20 cellular contexts compared by ENCODE assay signal in genomic region chr11:20372081-20372480, GRCh38. TPM values are rescaled to one million over a fixed set of nuclear protein-coding genes. Genes with fewer than 3 reads are reported as not detected.
DNase-seq lines count a peak whose midpoint lies in the region; ATAC-seq, FAIRE-seq and TF ChIP-seq lines count a peak whose summit lies in the region.
"Had no signal": no experiment of that assay in that cellular context is flagged by ENCODE, and none has a peak within 500 bp of the region (broad histone marks: within the 10 kb centered on the region; RNA-seq: fewer than 3 reads in every experiment).

No MANE protein-coding gene starts in this region.

- H3K27ac ChIP-seq in HEK293 (ENCODE audit: extremely low read depth, low read depth, low read length) (no peak overlapping the region), K562 (ENCODE audit: extremely low read depth, low read depth, low read length) (peak overlapping the region; percentile 35; the same call in 2 of the 3 replicates)
- H3K27ac ChIP-seq: GM23248 had no signal

- H3K79me2 ChIP-seq in K562 (ENCODE audit: control insufficient read depth, insufficient read depth, low read length): peaks cover 7% of the 10 kb centered on the region; the same call in 2 of the 3 replicates

- no peak for FAIRE-seq in K562 (lab: Jason Lieb, UNC)
- FAIRE-seq: A204.1, GM12892, GM18507, HTR-8/SVneo had no signal

- H2AFZ ChIP-seq in K562 (ENCODE audit: low read depth, low read length): peak overlapping the region; percentile 45; the same call in 1 of the 2 replicates
- H2AFZ ChIP-seq: GM23248 had no signal

- in situ Hi-C loops in K562 (cut with MboI): no loop called here

- CTCF ChIA-PET in HEK293 (lab: Yijun Ruan, JAX): interaction anchor here (0.9 to 3.1 kb wide), 4 partner anchors 10 to 238 kb away, joined by 3 to 7 read pairs (median 4); no protein-coding TSS in a partner anchor
- CTCF ChIA-PET in K562 (lab: Yijun Ruan, JAX; ENCODE audit: low intra/inter-chr PET ratio): no interaction called here

- no peaks in the 10 kb centered on the region for H3K27me3 Mint-ChIP-seq in nephron progenitor cell (ENCODE audit: low read depth, poor library complexity)
- H3K27me3 Mint-ChIP-seq: CD4-positive, CD25-positive, alpha-beta regulatory T cell had no signal

- TF ChIP-seq POLR2A in K562 (conservative IDR thresholded peaks at IDR 0.05): no peak

- POLR2A ChIA-PET in HEK293 (lab: Yijun Ruan, JAX): no interaction called here
- POLR2A ChIA-PET in K562 (lab: Yijun Ruan, JAX): interaction anchor here (1.0 to 1.2 kb wide), 2 partner anchors 8 to 17 kb away, joined by 3 to 4 read pairs; no protein-coding TSS in a partner anchor

- H4K20me1 ChIP-seq in K562 (replicated peaks; ENCODE audit: control insufficient read depth, insufficient read depth, low read length): no peaks in the 10 kb centered on the region

- intact Hi-C loops in K562 (cut with micrococcal nuclease): no loop called here

- TF ChIP-seq RAD21 in K562 (CRISPR knock-in tag; conservative IDR thresholded peaks at IDR 0.05 in 1 of 2, IDR thresholded peaks at IDR 0.05 in 1 of 2): no peak

- peak; percentile 40 for DNase-seq in NCI-H82 (lab: John Stamatoyannopoulos, UW)
- DNase-seq in K562 (ENCODE audit: extremely low read depth in 1 of 4, low spot score in 3 of 4): no peak
- peak; percentile 33 for DNase-seq in nephron progenitor cell
- no peak for DNase-seq in mesenteric fat pad (ENCODE audit: low spot score)
- DNase-seq in COLO668 (lab: John Stamatoyannopoulos, UW; ENCODE audit: unreplicated experiment): no peak
- DNase-seq: ACHN; BE2C; C1 segment of cervical spinal cord; CD4-positive, CD25-positive, alpha-beta regulatory T cell; DMS153; DMS79; GDM1; GM23248; IMR-90 had no signal

- H3K4me3 Mint-ChIP-seq in nephron progenitor cell: no peak overlapping the region
- H3K4me3 Mint-ChIP-seq: CD4-positive, CD25-positive, alpha-beta regulatory T cell had no signal

- no peak overlapping the region for H3K9ac ChIP-seq in K562 (ENCODE audit: insufficient read depth in 1 of 2, low read depth in 2 of 2, low read length in 2 of 2)
- H3K9ac ChIP-seq: GM23248 had no signal

- BruUV-seq in K562 (replicated peaks; lab: Mats Ljungman, UMichigan): no TSS peak

- H3K9me3 ChIP-seq in HEK293 (ENCODE audit: control insufficient read depth, insufficient read depth, low read depth, low read length) (no peaks in the 10 kb centered on the region), K562 (replicated peaks; ENCODE audit: control insufficient read depth, insufficient read depth, low read depth, low read length) (no peaks in the 10 kb centered on the region)
- H3K9me3 ChIP-seq: BE2C, HAP-1 had no signal

- H3K9me3 Mint-ChIP-seq in nephron progenitor cell: peaks cover 3% of the 10 kb centered on the region
- H3K9me3 Mint-ChIP-seq: CD4-positive, CD25-positive, alpha-beta regulatory T cell had no signal

- peaks cover 58% of the 10 kb centered on the region for H3K4me1 Mint-ChIP-seq in nephron progenitor cell

- no peak for TF ChIP-seq EP300 in K562 (IDR thresholded peaks at IDR 0.05; ENCODE audit: low read length)

- WGBS in K562 (ENCODE audit: insufficient coverage, low coverage, missing lambda C conversion rate): 18% methylated on average over 5 of the region's 5 CpGs

- no peaks in the 10 kb centered on the region; the same call in 1 of the 2 replicates for H3K4me1 ChIP-seq in HEK293 (ENCODE audit: control insufficient read depth, insufficient read depth, low read length)
- H3K4me1 ChIP-seq in K562 (replicated peaks in 1 of 2; ENCODE audit: control insufficient read depth in 2 of 2, insufficient read depth in 2 of 2, low read length in 2 of 2): peaks cover 3 to 27% of the 10 kb centered on the region in 2 experiments; a peak in 4 of 5 replicates

- H3K27me3 ChIP-seq in K562 (ENCODE audit: control insufficient read depth in 2 of 2, insufficient read depth in 2 of 2, low read length in 2 of 2): no peaks in the 10 kb centered on the region
- H3K27me3 ChIP-seq: BE2C had no signal

- ATAC-seq in K562: no peak

- H3K4me3 ChIP-seq in HEK293 (ENCODE audit: low read depth, low read length) (no peak overlapping the region), K562 (no peak overlapping the region)
- H3K4me3 ChIP-seq: GM23248, HAP-1 had no signal

- H3K9me1 ChIP-seq in K562 (ENCODE audit: control insufficient read depth, insufficient read depth, low read length): no peaks in the 10 kb centered on the region

- H3K36me3 ChIP-seq in HEK293 (ENCODE audit: control insufficient read depth in 2 of 2, insufficient read depth in 1 of 2, low read length in 2 of 2) (peaks cover 0 to 4% of the 10 kb centered on the region in 2 experiments; a peak in 1 of 3 replicates), K562 (ENCODE audit: control insufficient read depth, insufficient read depth, low read length) (peaks cover 32% of the 10 kb centered on the region)
- H3K36me3 ChIP-seq: BE2C, HAP-1 had no signal

- peaks cover 4% of the 10 kb centered on the region for H3K36me3 Mint-ChIP-seq in nephron progenitor cell (ENCODE audit: low read depth)

- no peak overlapping the region for H3K4me2 ChIP-seq in K562 (ENCODE audit: insufficient read depth, low read length)

- TF ChIP-seq CTCF in HEK293 (tag by site-specific recombination; IDR thresholded peaks at IDR 0.05): no peak
- no peak for TF ChIP-seq CTCF in K562 (IDR thresholded peaks at IDR 0.05 in 2 of 3, conservative IDR thresholded peaks at IDR 0.05 in 1 of 3; ENCODE audit: insufficient read depth in 2 of 3, low read depth in 1 of 3, low read length in 3 of 3)
- no peak for TF ChIP-seq CTCF in nephron progenitor cell (IDR thresholded peaks at IDR 0.05)

- H3K27ac Mint-ChIP-seq in nephron progenitor cell: peak overlapping the region; percentile 60

TF ChIP-seq in HEK293, 187 proteins besides CTCF, POLR2A, EP300 and RAD21 (continues in another document):
- TF ChIP-seq ZNF600 (tag by site-specific recombination; IDR thresholded peaks at IDR 0.05): no peak
- peak; percentile 61 for TF ChIP-seq OSR2 (tag by site-specific recombination; IDR thresholded peaks at IDR 0.05)

TF ChIP-seq in K562, 482 proteins besides CTCF, POLR2A, EP300 and RAD21:
- no peak for TF ChIP-seq HNRNPLL (IDR thresholded peaks at IDR 0.05; ENCODE audit: low read depth, low read length, poor library complexity, severe bottlenecking)
- TF ChIP-seq HMBOX1 (IDR thresholded peaks at IDR 0.05): peak; percentile 47; the same call in 1 of the 2 replicates
- no peak for TF ChIP-seq NR4A1 (CRISPR knock-in tag; IDR thresholded peaks at IDR 0.05)
- no peak for TF ChIP-seq NR4A1 (tag; IDR thresholded peaks at IDR 0.05)
TF ChIP-seq in K562: peak in this region for 1.

RNA-seq across cellular contexts. Expression of gene HTATIP2, which starts 8.6 kb away (rescaled TPM):
- 26.5 and 48.5 TPM in 2 replicates for total RNA-seq in K562 (2011; cell fraction: chromatin; rRNA removed; ENCODE audit: low replicate concordance)
- total RNA-seq in K562 (2011; cell fraction: nucleolus; rRNA removed): 24.3 and 26.2 TPM in 2 replicates
- 35.4 and 42.0 TPM in 2 replicates for total RNA-seq in K562 (2011; cell fraction: nucleoplasm; rRNA removed)
- total RNA-seq in K562 (2014; rRNA removed): 49.6 and 59.9 TPM in 2 replicates
- total RNA-seq in K562 (2014; rRNA removed; fragmentation: Illumina TruSeq; extraction: Trizol): 57.4 and 63.7 TPM in 2 replicates
- 46.9 and 52.4 TPM in 2 replicates for total RNA-seq in K562 (2015; rRNA removed; fragmentation: Illumina TruSeq; extraction: Trizol)
- 45.7 and 48.3 TPM in 2 replicates for total RNA-seq in K562 (2021)
- 43.4 and 64.4 TPM in 2 replicates for polyA plus RNA-seq in K562 (2011; rRNA removed)
- polyA plus RNA-seq in K562 (2011; cell fraction: cytosol; rRNA removed): 15.9 and 29.8 TPM in 2 replicates
- 23.9 and 34.4 TPM in 2 replicates for polyA plus RNA-seq in K562 (2011; cell fraction: nucleus; rRNA removed)
- 62.2 and 81.0 TPM in 2 replicates for polyA plus RNA-seq in K562 (2012)
- 51.8 and 65.7 TPM in 2 replicates for polyA plus RNA-seq in K562 (2014; fragmentation: Illumina TruSeq; extraction: Trizol)
- polyA plus RNA-seq in K562 (2014; fragmentation: Nextera tagmentation; extraction: Ambion mirVana): 10 to 100 TPM; 89.7 to 90.9 TPM
- 70.4 and 74.2 TPM in 2 replicates for polyA plus RNA-seq in K562 (2014; rRNA removed)
- 49.7 and 57.3 TPM in 2 replicates for polyA minus RNA-seq in K562 (2011; rRNA and poly(A)+ RNA removed)
- 9.2 and 21.1 TPM in 2 replicates for polyA minus RNA-seq in K562 (2011; cell fraction: cytosol; rRNA and poly(A)+ RNA removed)
- 13.9 and 16.1 TPM in 2 replicates for polyA minus RNA-seq in K562 (2011; cell fraction: nucleus; rRNA and poly(A)+ RNA removed)
- total RNA-seq in mesenteric fat pad: 38.9 TPM

RNA-seq across cellular contexts. Expression of gene PRMT3, which starts 15.4 kb away (rescaled TPM):
- 37.6 and 85.1 TPM in 2 replicates for total RNA-seq in K562 (2011; cell fraction: chromatin; rRNA removed; ENCODE audit: low replicate concordance)
- total RNA-seq in K562 (2011; cell fraction: nucleolus; rRNA removed): 27.8 and 29.6 TPM in 2 replicates
- 42.1 and 62.3 TPM in 2 replicates for total RNA-seq in K562 (2011; cell fraction: nucleoplasm; rRNA removed)
- total RNA-seq in K562 (2014; rRNA removed) (45.4 and 46.4 TPM in 2 replicates), K562 (2014; rRNA removed; fragmentation: Illumina TruSeq; extraction: Trizol) (55.8 and 64.1 TPM in 2 replicates), K562 (2015; rRNA removed; fragmentation: Illumina TruSeq; extraction: Trizol) (43.7 and 44.2 TPM in 2 replicates), K562 (2021) (43.2 and 44.7 TPM in 2 replicates), mesenteric fat pad (13.5 TPM)
- polyA plus RNA-seq in K562 (2011; rRNA removed) (36.3 and 62.1 TPM in 2 replicates), K562 (2014; fragmentation: Illumina TruSeq; extraction: Trizol) (44.2 and 49.8 TPM in 2 replicates), K562 (2014; fragmentation: Nextera tagmentation; extraction: Ambion mirVana) (10 to 100 TPM; 24.0 to 35.3 TPM), K562 (2014; rRNA removed) (42.8 and 44.7 TPM in 2 replicates)
- polyA plus RNA-seq in K562 (2011; cell fraction: cytosol; rRNA removed): 14.9 and 18.5 TPM in 2 replicates
- polyA plus RNA-seq in K562 (2011; cell fraction: nucleus; rRNA removed): 20.7 and 29.0 TPM in 2 replicates
- polyA plus RNA-seq in K562 (2012): 23.6 and 28.6 TPM in 2 replicates
- polyA minus RNA-seq in K562 (2011; rRNA and poly(A)+ RNA removed): 64.1 and 76.2 TPM in 2 replicates
- 11.9 and 27.8 TPM in 2 replicates for polyA minus RNA-seq in K562 (2011; cell fraction: cytosol; rRNA and poly(A)+ RNA removed)
- 42.9 and 59.4 TPM in 2 replicates for polyA minus RNA-seq in K562 (2011; cell fraction: nucleus; rRNA and poly(A)+ RNA removed)

Comparison
In these comparisons a context has a peak if more than half of its experiments do, and no peak if none do; other contexts are left out.
1. DNase-seq: peak in NCI-H82 (single experiment) and nephron progenitor cell (single experiment); none in K562 (0 of 4), mesenteric fat pad (single experiment) and COLO668 (single experiment).